1 cellular context compared by ENCODE assay signal in genomic region chr12:3431685-3432084, GRCh38.
TF ChIP-seq lines count a peak whose summit lies in the region.

No MANE protein-coding gene starts in this region.

TF ChIP-seq in IMR-90, 13 proteins besides CTCF, POLR2A, EP300 and RAD21:
- no peak for TF ChIP-seq USF2 (IDR thresholded peaks at IDR 0.05; ENCODE audit: low read depth, low read length)
- no peak for TF ChIP-seq CHD1 (IDR thresholded peaks at IDR 0.05; ENCODE audit: low read depth, low read length)
- no peak for TF ChIP-seq CEBPB (IDR thresholded peaks at IDR 0.05; ENCODE audit: low read depth, low read length)
- TF ChIP-seq NFE2L2 (IDR thresholded peaks at IDR 0.05; ENCODE audit: low read depth, low read length), result no peak
- TF ChIP-seq FOS (IDR thresholded peaks at IDR 0.05; ENCODE audit: low read depth, low read length), result no peak
- TF ChIP-seq MAZ (IDR thresholded peaks at IDR 0.05; ENCODE audit: borderline replicate concordance, low read depth, low read length), result no peak
- TF ChIP-seq MXI1 (IDR thresholded peaks at IDR 0.05; ENCODE audit: borderline replicate concordance, low read depth, low read length), result no peak
- TF ChIP-seq ELK1 (IDR thresholded peaks at IDR 0.05; ENCODE audit: borderline replicate concordance, low read depth, low read length), result no peak
- TF ChIP-seq BHLHE40 (IDR thresholded peaks at IDR 0.05; ENCODE audit: low read depth, low read length), result no peak
- no peak for TF ChIP-seq SMC3 (IDR thresholded peaks at IDR 0.05; ENCODE audit: low read depth, low read length)
- TF ChIP-seq MAFK (IDR thresholded peaks at IDR 0.05; ENCODE audit: low read depth, low read length), result no peak
- TF ChIP-seq RFX5 (IDR thresholded peaks at IDR 0.05; ENCODE audit: low read depth, low read length), result no peak
- no peak for TF ChIP-seq RCOR1 (IDR thresholded peaks at IDR 0.05; ENCODE audit: insufficient replicate concordance, low read length)
